1 cellular context compared by ENCODE assay signal in genomic region chr1:205523891-205524793, GRCh38.
TF ChIP-seq lines count a peak whose summit lies in the region.

No MANE protein-coding gene starts in this region.

TF ChIP-seq in K562, 482 proteins besides CTCF, POLR2A, EP300 and RAD21 (continued from another document):
- no peak for TF ChIP-seq FOXJ2 (tag; IDR thresholded peaks at IDR 0.05)
- TF ChIP-seq ZNF785 (CRISPR knock-in tag; IDR thresholded peaks at IDR 0.05) = no peak
- TF ChIP-seq E2F3 (CRISPR knock-in tag; IDR thresholded peaks at IDR 0.05) = no peak
- TF ChIP-seq CTBP1 (IDR thresholded peaks at IDR 0.05; ENCODE audit: borderline replicate concordance) = peak; percentile 47; the same call in 1 of the 2 replicates
- TF ChIP-seq TFAP4 (CRISPR knock-in tag; IDR thresholded peaks at IDR 0.05; ENCODE audit: borderline replicate concordance) = peak; percentile 87
